Comparison of ENCODE assay signal across 25 cellular contexts in the genomic region with DNA sequence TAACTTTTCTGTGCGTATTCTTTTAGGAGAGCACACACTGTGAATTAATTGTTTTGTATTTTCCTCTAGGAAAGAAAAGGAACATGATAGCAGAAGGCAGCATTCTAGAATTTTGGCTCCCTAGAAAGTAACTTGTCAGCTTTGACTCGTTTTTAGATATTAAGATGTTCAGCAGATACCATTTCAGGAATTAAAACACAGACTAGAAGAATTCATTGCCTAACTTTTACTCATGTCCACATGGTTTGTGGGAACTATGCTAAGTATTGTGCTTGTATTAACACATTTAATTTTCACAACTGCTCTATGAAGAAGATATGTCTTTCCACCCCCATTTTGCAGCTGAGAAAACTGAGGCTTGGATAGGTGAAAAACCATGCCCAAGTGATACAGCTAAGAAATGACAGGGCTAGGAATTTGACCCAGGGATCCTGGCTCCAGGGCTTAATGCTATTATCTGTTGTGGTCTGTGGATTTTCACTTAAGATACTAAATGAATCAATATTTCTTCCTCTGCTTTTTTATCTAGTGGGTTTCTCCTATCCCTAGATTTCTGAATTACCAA.
A peak's percentile ranks its signal among the peaks of the same experiment; 100 is the strongest.
DNase-seq lines count a peak whose midpoint lies in the region; ATAC-seq, FAIRE-seq and TF ChIP-seq lines count a peak whose summit lies in the region.
"Had no signal": no experiment of that assay in that cellular context is flagged by ENCODE, and none has a peak within 500 bp of the region (broad histone marks: within the 10 kb centered on the region; RNA-seq: fewer than 3 reads in every experiment).

No MANE protein-coding gene starts in this region.

- 80 to 81% methylated on average over 2 of the region's 2 CpGs for WGBS in thyroid gland, 2 donors

- no peak for ATAC-seq in HG03108 (IDR thresholded peaks at IDR 0.05; ENCODE audit: unreplicated experiment)
- no peak for ATAC-seq in HG03520 (IDR thresholded peaks at IDR 0.05; ENCODE audit: unreplicated experiment)
- ATAC-seq: activated CD4-positive, alpha-beta T cell treated with anti-CD3 and anti-CD28 coated beads for 36 hours; HepG2; left cardiac atrium; naive thymus-derived CD4-positive, alpha-beta T cell; sciatic nerve had no signal

- DNase-seq in HCEC 1CT (peak; percentile 53), brain microvascular endothelial cell (no peak), iris pigment epithelial cell (ENCODE audit: low read depth) (peak; percentile 76), thyroid gland (no peak), RCC 7860 (ENCODE audit: low spot score) (no peak)
- DNase-seq: activated CD4-positive, alpha-beta T cell treated with anti-CD3 and anti-CD28 coated beads for 36 hours; activated naive CD4-positive, alpha-beta T cell treated with anti-CD3 and anti-CD28 coated beads, Interleukin-2, amount 10 ng/mL, durations not matched to agents 7 days and 5 days; activated T-cell treated with anti-CD3 and anti-CD28 coated beads, Interleukin-2, amount 50 U/mL, for 48 hours; CD8-positive, alpha-beta memory T cell; DMS53; left cardiac atrium; naive thymus-derived CD4-positive, alpha-beta T cell; NCI-H1092; NCI-H1930; NCI-H2227 treated with DMSO at 0.1 percent for 48 hours; NCI-H774; OCI-M1; ovary; substantia nigra had no signal

- H3K9me3 ChIP-seq in thyroid gland = no peaks in the 10 kb centered on the region
- H3K9me3 ChIP-seq: ovary had no signal

- TF ChIP-seq CTCF in brain microvascular endothelial cell (IDR thresholded peaks at IDR 0.05; ENCODE audit: low read depth, low read length, missing control alignments) = no peak
- TF ChIP-seq CTCF in thyroid gland (IDR thresholded peaks at IDR 0.05) = no peak

- H3K4me1 ChIP-seq in thyroid gland = peaks cover 20 to 24% of the 10 kb centered on the region in 2 donors

- in situ Hi-C loops in brain microvascular endothelial cell (cut with HindIII; ENCODE audit: low pct_ligation_motif_present, low sequenced_read_pairs) = no loop called here

- peak overlapping the region; percentile 20 for H3K27ac ChIP-seq in brain microvascular endothelial cell
- H3K27ac ChIP-seq in thyroid gland = peak overlapping the region in 2 of 3 donors; percentile 45 to 75
- H3K27ac ChIP-seq: ovary had no signal

- H3K4me3 ChIP-seq in brain microvascular endothelial cell (ENCODE audit: low read depth, low read length) (no peak overlapping the region), thyroid gland (replicated peaks in 1 of 3) (no peak overlapping the region)
- H3K4me3 ChIP-seq: ovary had no signal

- FAIRE-seq in RCC 7860 (lab: Jason Lieb, UNC) = no peak
- FAIRE-seq: GM12891, HepG2, urothelium cell line had no signal

- H3K36me3 ChIP-seq in brain microvascular endothelial cell (replicated peaks) (no peaks in the 10 kb centered on the region), thyroid gland (no peaks in the 10 kb centered on the region)
- H3K36me3 ChIP-seq: ovary had no signal

- no peak for TF ChIP-seq POLR2A in thyroid gland (IDR thresholded peaks at IDR 0.05)

- intact Hi-C loops in thyroid gland (cut with DNase I) = no loop called here

- H3K27me3 ChIP-seq in brain microvascular endothelial cell (replicated peaks) (no peaks in the 10 kb centered on the region), thyroid gland (no peaks in the 10 kb centered on the region)
- H3K27me3 ChIP-seq: ovary had no signal

Comparison
In these comparisons a context has a peak if more than half of its experiments do, and no peak if none do; other contexts are left out.
1. DNase-seq: peak in HCEC 1CT (single experiment) and iris pigment epithelial cell (single experiment); none in brain microvascular endothelial cell (single experiment), thyroid gland (0 of 2) and RCC 7860 (single experiment).